8 cellular contexts compared by ENCODE assay signal in genomic region chr7:128407751-128408708, GRCh38. TPM values are rescaled to one million over a fixed set of nuclear protein-coding genes. Genes with fewer than 3 reads are reported as not detected.
A peak's percentile ranks its signal among the peaks of the same experiment; 100 is the strongest.
DNase-seq lines count a peak whose midpoint lies in the region; ATAC-seq, FAIRE-seq and TF ChIP-seq lines count a peak whose summit lies in the region.

No MANE protein-coding gene starts in this region.

- H2AFZ ChIP-seq in PC-3 (ENCODE audit: low read length) = no peak overlapping the region

- intact Hi-C loops in PC-3 (cut with micrococcal nuclease) = no loop called here

- H3K9me3 Mint-ChIP-seq in stimulated activated naive B cell treated with anti-CD40 and anti-IgM and Interleukin-4, amounts not matched to agents 10 μg/mL and 1 μg/mL and 100 μg/mL, for 72 hours = no peaks in the 10 kb centered on the region

- H3K4me3 Mint-ChIP-seq in stimulated activated naive B cell treated with anti-CD40 and anti-IgM and Interleukin-4, amounts not matched to agents 10 μg/mL and 1 μg/mL and 100 μg/mL, for 72 hours = peak overlapping the region in 1 of 2 donors; percentile 1

- no peak for TF ChIP-seq POLR2A in H54 (IDR thresholded peaks at IDR 0.05; ENCODE audit: low read depth, low read length)

- peak overlapping the region; percentile 96 for H3K4me2 ChIP-seq in PC-3 (ENCODE audit: low read length)

- peaks cover 10% of the 10 kb centered on the region; the same call in 1 of the 2 replicates for H4K20me1 ChIP-seq in PC-3 (ENCODE audit: low read length)

- POLR2A ChIA-PET in PC-3 (lab: Charles Lee; ENCODE audit: unreplicated experiment) = interaction anchor here (0.6 to 1.0 kb wide), 2 partner anchors 9 to 110 kb away, joined by 3 to 5 read pairs; no protein-coding TSS in a partner anchor

- peak; percentile 30 for DNase-seq in NCI-H2227 (lab: John Stamatoyannopoulos, UW; ENCODE audit: unreplicated experiment)
- no peak for DNase-seq in NCI-H2227 treated with DMSO at 0.1 percent for 48 hours (lab: John Stamatoyannopoulos, UW)
- DNase-seq in PC-3 = no peak
- DNase-seq in fibroblast of the aortic adventitia (ENCODE audit: low read depth) = no peak
- DNase-seq in skeletal muscle cell (ENCODE audit: low read depth) = no peak
- DNase-seq in stimulated activated naive B cell treated with anti-CD40 and anti-IgM and Interleukin-4, amounts not matched to agents 10 μg/mL and 1 μg/mL and 100 μg/mL, for 72 hours = no peak
- no peak for DNase-seq in H54 (ENCODE audit: insufficient read length, low spot score)

- no peak overlapping the region for H3K9ac ChIP-seq in PC-3 (ENCODE audit: low read length)

- TF ChIP-seq CTCF in PC-3 (conservative IDR thresholded peaks at IDR 0.05; ENCODE audit: low read depth, low read length) = no peak
- TF ChIP-seq CTCF in fibroblast of the aortic adventitia (IDR thresholded peaks at IDR 0.05; ENCODE audit: insufficient read depth, low read length) = no peak

- H3K27me3 ChIP-seq in PC-3 (ENCODE audit: low read length) = no peaks in the 10 kb centered on the region

- H3K4me1 Mint-ChIP-seq in stimulated activated naive B cell treated with anti-CD40 and anti-IgM and Interleukin-4, amounts not matched to agents 10 μg/mL and 1 μg/mL and 100 μg/mL, for 72 hours = peaks cover 39 to 49% of the 10 kb centered on the region in 2 donors

- peaks cover 34% of the 10 kb centered on the region for H3K79me2 ChIP-seq in PC-3 (ENCODE audit: low read length)

- H3K27me3 Mint-ChIP-seq in stimulated activated naive B cell treated with anti-CD40 and anti-IgM and Interleukin-4, amounts not matched to agents 10 μg/mL and 1 μg/mL and 100 μg/mL, for 72 hours = peaks cover 0 to 3% of the 10 kb centered on the region in 2 donors

- peaks cover 20% of the 10 kb centered on the region for H3K4me1 ChIP-seq in PC-3 (ENCODE audit: insufficient read depth, low read length)

- no peaks in the 10 kb centered on the region for H3F3A ChIP-seq in PC-3 (ENCODE audit: low read length, unreplicated experiment)

- FAIRE-seq in H54 (lab: Jason Lieb, UNC) = no peak

- H3K27ac ChIP-seq in PC-3 (ENCODE audit: low read length) = no peak overlapping the region

- peaks cover 1% of the 10 kb centered on the region; the same call in 1 of the 2 replicates for H3K36me3 ChIP-seq in PC-3 (ENCODE audit: low read depth, low read length)

- H3K9me3 ChIP-seq in PC-3 (ENCODE audit: low read length) = no peaks in the 10 kb centered on the region

- H3K9me2 ChIP-seq in PC-3 (replicated peaks; ENCODE audit: low read length) = no peaks in the 10 kb centered on the region

- H3K4me3 ChIP-seq in PC-3 (ENCODE audit: low read length) (no peak overlapping the region), fibroblast of the aortic adventitia (ENCODE audit: low read depth, low read length) (peak overlapping the region; percentile 84), skeletal muscle cell (ENCODE audit: low read depth, low read length) (peak overlapping the region; percentile 61)

- ATAC-seq in PC-3 = no peak
- no peak for ATAC-seq in HG03025 (IDR thresholded peaks at IDR 0.05; ENCODE audit: low FRiP score, unreplicated experiment)
- ATAC-seq in stimulated activated naive B cell treated with anti-CD40 and anti-IgM and Interleukin-4, amounts not matched to agents 10 μg/mL and 1 μg/mL and 100 μg/mL, for 72 hours (replicated peaks) = no peak

- no peak overlapping the region for H3K27ac Mint-ChIP-seq in stimulated activated naive B cell treated with anti-CD40 and anti-IgM and Interleukin-4, amounts not matched to agents 10 μg/mL and 1 μg/mL and 100 μg/mL, for 72 hours

- CTCF ChIA-PET in PC-3 (lab: Charles Lee) = no interaction called here

- BruUV-seq in PC-3 (replicated peaks; lab: Mats Ljungman, UMichigan) = no TSS peak

- peaks cover 5% of the 10 kb centered on the region in 2 donors for H3K36me3 Mint-ChIP-seq in stimulated activated naive B cell treated with anti-CD40 and anti-IgM and Interleukin-4, amounts not matched to agents 10 μg/mL and 1 μg/mL and 100 μg/mL, for 72 hours

RNA-seq across cellular contexts. Expression of gene IMPDH1, which starts 1.8 kb away (rescaled TPM):
- 128 and 142 TPM in 2 replicates for total RNA-seq in PC-3 (2014; rRNA removed)
- 22.3 and 37.2 TPM in 2 replicates for total RNA-seq in fibroblast of the aortic adventitia (ENCODE audit: low replicate concordance)

RNA-seq across cellular contexts. Expression of gene PRRT4, which starts 46.5 kb away (rescaled TPM):
- total RNA-seq in PC-3 (2014; rRNA removed) (0.36 and 0.69 TPM in 2 replicates), fibroblast of the aortic adventitia (ENCODE audit: low replicate concordance) (0.27 and 0.82 TPM in 2 replicates)

RNA-seq across cellular contexts. Expression of gene HILPDA, which starts 47.6 kb away (rescaled TPM):
- 25.7 and 29.1 TPM in 2 replicates for total RNA-seq in PC-3 (2014; rRNA removed)
- 17.3 and 25.3 TPM in 2 replicates for total RNA-seq in fibroblast of the aortic adventitia (ENCODE audit: low replicate concordance)
